Comparison of ENCODE assay signal across 8 cellular contexts in the genomic region with DNA sequence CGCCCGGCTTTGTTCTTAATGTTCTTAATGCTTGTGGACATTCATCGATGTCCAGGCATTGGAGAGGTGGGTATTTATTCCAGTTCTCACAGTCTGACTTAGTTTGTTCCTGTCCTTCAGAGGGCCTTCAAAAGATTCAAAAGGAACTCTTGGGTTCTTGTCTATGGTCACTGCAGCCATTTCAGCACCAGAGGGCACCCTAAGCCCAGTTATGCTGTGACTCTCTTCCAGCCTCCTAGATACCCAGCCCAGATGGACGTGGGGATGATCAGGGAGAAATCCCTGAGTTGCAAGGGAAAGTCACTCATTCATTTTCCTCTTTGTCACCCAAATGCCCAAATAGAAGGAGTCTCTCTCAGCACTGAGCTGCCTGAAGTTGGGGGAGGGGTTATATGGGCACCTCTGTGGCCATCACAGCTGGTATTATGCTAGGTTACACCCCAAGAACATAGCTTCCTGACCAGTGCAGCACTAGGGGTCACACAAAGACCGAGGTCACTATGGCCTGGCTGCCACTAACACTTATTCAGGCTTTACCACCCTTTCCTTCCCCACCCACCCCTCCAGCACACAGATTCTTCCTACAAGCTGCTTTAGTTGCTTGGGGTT. TPM values are rescaled to one million over a fixed set of nuclear protein-coding genes. Genes with fewer than 3 reads are reported as not detected.
DNase-seq lines count a peak whose midpoint lies in the region; ATAC-seq and TF ChIP-seq lines count a peak whose summit lies in the region.

No MANE protein-coding gene starts in this region.

- H3F3A ChIP-seq in SU-DHL-6 (ENCODE audit: insufficient read depth): no peaks in the 10 kb centered on the region

- 22 to 32% methylated on average over 5 of the region's 5 CpGs for WGBS in heart right ventricle, 2 donors

- H2AFZ ChIP-seq in SU-DHL-6 (ENCODE audit: low read depth, low read length, severe bottlenecking): peak overlapping the region; percentile 88

- H3K9me3 ChIP-seq in SU-DHL-6 (ENCODE audit: insufficient read depth, low read length): no peaks in the 10 kb centered on the region
- H3K9me3 ChIP-seq in heart right ventricle: no peaks in the 10 kb centered on the region

- peak; percentile 77 to 97 (median 93) for ATAC-seq in heart right ventricle
- ATAC-seq in HG02970 (IDR thresholded peaks at IDR 0.05; ENCODE audit: low FRiP score, unreplicated experiment): no peak

- DNase-seq in GM04503 (ENCODE audit: low read depth): peak; percentile 18
- DNase-seq in HCEC 1CT: peak; percentile 68
- DNase-seq in NCI-H1092 treated with DMSO at 0.1 percent for 48 hours (lab: John Stamatoyannopoulos, UW): peak; percentile 65
- peak; percentile 14 for DNase-seq in activated naive CD8-positive, alpha-beta T cell treated with anti-CD3 and anti-CD28 coated beads, Interleukin-2, amount 50 U/mL, for 16 hours (ENCODE audit: low read depth, low spot score)
- DNase-seq in heart right ventricle: peak; percentile 59 to 72
- DNase-seq in renal cortical epithelial cell (ENCODE audit: low read depth): peak; percentile 67

- no peak overlapping the region for H3K27ac ChIP-seq in SU-DHL-6 (ENCODE audit: low read depth, low read length)
- no peak overlapping the region for H3K27ac ChIP-seq in heart right ventricle

- H3K9me2 ChIP-seq in SU-DHL-6 (replicated peaks; ENCODE audit: insufficient read depth, low read length): no peaks in the 10 kb centered on the region

- no peak overlapping the region for H3K9ac ChIP-seq in SU-DHL-6 (ENCODE audit: low read length)

- H3K27me3 ChIP-seq in SU-DHL-6 (ENCODE audit: low read length) (no peaks in the 10 kb centered on the region), heart right ventricle (peaks cover 0 to 35% (median 2%) of the 10 kb centered on the region in 7 donors)

- H3K4me1 ChIP-seq in heart right ventricle: no peaks in the 10 kb centered on the region

- H3K36me3 ChIP-seq in SU-DHL-6 (ENCODE audit: low read length) (no peaks in the 10 kb centered on the region), heart right ventricle (no peaks in the 10 kb centered on the region)

- H3K79me2 ChIP-seq in SU-DHL-6 (ENCODE audit: insufficient read depth, low read length): no peaks in the 10 kb centered on the region

- intact Hi-C loops in heart right ventricle (cut with DNase I): loop anchor here (1.0 to 10.0 kb wide), 7 partner anchors 142 to 1097 kb away; partner anchors contain the start of gene STK31 (in 1 of the 10)

- H3K4me3 ChIP-seq in SU-DHL-6 (ENCODE audit: insufficient read depth, low read length, poor library complexity, severe bottlenecking) (no peak overlapping the region), heart right ventricle (no peak overlapping the region)

- TF ChIP-seq CTCF in SU-DHL-6 (IDR thresholded peaks at IDR 0.05; ENCODE audit: insufficient read depth, low read length, poor library complexity, severe bottlenecking) (peak; percentile 90), heart right ventricle (IDR thresholded peaks at IDR 0.05) (peak; percentile 62 to 93 (median 83))

- no peaks in the 10 kb centered on the region for H4K20me1 ChIP-seq in SU-DHL-6 (ENCODE audit: low read depth, low read length)

- no peak overlapping the region for H3K4me2 ChIP-seq in SU-DHL-6 (ENCODE audit: low read depth, low read length, poor library complexity, severe bottlenecking)

RNA-seq across cellular contexts. Expression of gene CCDC126, which starts 26.5 kb away (rescaled TPM):
- total RNA-seq in heart right ventricle: 10 to 100 TPM in 3 of 10 donors, 1 to 10 TPM in 7; 6.7 to 11.9 (median 8.9) TPM
- polyA plus RNA-seq in heart right ventricle: 1 to 10 TPM; 2.9 to 5.4 TPM
- 18.7 and 36.8 TPM in 2 replicates for total RNA-seq in renal cortical epithelial cell

RNA-seq across cellular contexts. Expression of gene TRA2A, which starts 38.9 kb away (rescaled TPM):
- 10 to 100 TPM; 26.9 to 38.3 (median 31.2) TPM for total RNA-seq in heart right ventricle
- 10 to 100 TPM; 24.6 to 86.8 TPM for polyA plus RNA-seq in heart right ventricle
- 27.6 and 38.0 TPM in 2 replicates for total RNA-seq in renal cortical epithelial cell

Comparison
In these comparisons a context has a peak if more than half of its experiments do, and no peak if none do; other contexts are left out.
1. DNase-seq: peak in every context shown above with its lines; median percentile 68 in HCEC 1CT; 67 in renal cortical epithelial cell; 66 in heart right ventricle; 65 in NCI-H1092 treated with DMSO at 0.1 percent for 48 hours; 18 in GM04503; 14 in activated naive CD8-positive, alpha-beta T cell treated with anti-CD3 and anti-CD28 coated beads, Interleukin-2, amount 50 U/mL, for 16 hours.